In the genomic region with DNA sequence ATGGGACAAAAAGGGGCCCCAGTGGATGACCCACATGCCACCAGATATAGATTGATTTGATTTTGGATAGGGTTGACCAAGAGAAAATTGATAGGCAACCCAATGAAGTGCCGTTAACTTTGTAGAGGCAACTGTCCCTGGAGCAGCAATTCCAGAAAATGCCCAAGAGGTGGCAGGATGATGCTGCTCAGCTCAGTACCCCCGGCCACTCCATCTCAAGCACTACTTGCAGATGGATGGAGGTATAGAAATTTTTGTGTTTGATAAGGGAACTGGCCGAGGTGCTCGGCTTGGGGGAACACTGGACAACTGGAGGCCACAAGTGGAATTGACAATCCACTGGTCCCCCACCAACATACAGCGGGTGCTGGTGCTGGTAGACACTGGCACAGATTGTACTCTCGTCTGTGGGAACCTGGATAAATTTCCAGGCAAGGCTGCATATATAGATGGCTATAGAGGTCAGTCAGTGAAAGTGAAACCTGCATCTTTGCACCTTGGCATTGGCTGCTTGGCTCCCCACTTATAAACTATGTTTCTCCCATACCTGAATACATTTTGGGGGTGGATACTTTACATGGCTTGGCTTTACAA, we compare ENCODE assay signal across 8 cellular contexts.
DNase-seq lines count a peak whose midpoint lies in the region; ATAC-seq, FAIRE-seq and TF ChIP-seq lines count a peak whose summit lies in the region.

No MANE protein-coding gene starts in this region.

- peak; percentile 81 for ATAC-seq in HepG2

- in situ Hi-C loops in HepG2 (cut with HindIII; ENCODE audit: extremely low pct_ligation_motif_present, low pct_unique_long_range_greater_than_20kb): loop anchor here (10.0 to 25.0 kb wide), 2 partner anchors 271 to 353 kb away; no protein-coding TSS in a partner anchor

- intact Hi-C loops in colonic mucosa (cut with DNase I): loop anchor here (5.0 kb wide), 2 partner anchors 276 to 351 kb away; no protein-coding TSS in a partner anchor
- intact Hi-C loops in HepG2 (cut with micrococcal nuclease; ENCODE audit: unreplicated experiment): loop anchor here (1.0 to 2.0 kb wide), 3 partner anchors 87 to 351 kb away; a partner anchor contains a TSS
- intact Hi-C loops in thyroid gland (cut with DNase I): loop anchor here (5.0 kb wide), 2 partner anchors 276 to 351 kb away; no protein-coding TSS in a partner anchor

- H3K27ac ChIP-seq in colonic mucosa (no peak overlapping the region), HepG2 (ENCODE audit: extremely low read length, insufficient read depth, low read length) (no peak overlapping the region), thyroid gland (no peak overlapping the region)

- TF ChIP-seq POLR2A in HepG2 (IDR thresholded peaks at IDR 0.05; ENCODE audit: insufficient read depth in 1 of 2, low read depth in 2 of 2, low read length in 2 of 2): no peak
- no peak for TF ChIP-seq POLR2A in thyroid gland (IDR thresholded peaks at IDR 0.05)

- CTCF ChIA-PET in HepG2 (lab: Yijun Ruan, JAX; ENCODE audit: low intra/inter-chr PET ratio, low total read pairs): interaction anchor here (1.1 kb wide), 1 partner anchor 350 kb away, joined by 3 read pairs; no protein-coding TSS in a partner anchor

- no peak overlapping the region for H2AFZ ChIP-seq in HepG2 (ENCODE audit: low read length)

- H3K4me3 ChIP-seq in colonic mucosa (no peak overlapping the region), HepG2 (replicated peaks in 1 of 3; ENCODE audit: insufficient read depth in 1 of 3, low read depth in 2 of 3, low read length in 3 of 3) (no peak overlapping the region), thyroid gland (replicated peaks in 1 of 3) (no peak overlapping the region)

- H3K36me3 ChIP-seq in colonic mucosa (no peaks in the 10 kb centered on the region), HepG2 (replicated peaks in 1 of 2; ENCODE audit: control insufficient read depth in 1 of 2, insufficient read depth in 2 of 2, low read length in 2 of 2) (no peaks in the 10 kb centered on the region), thyroid gland (no peaks in the 10 kb centered on the region)

- H3K9ac ChIP-seq in colonic mucosa (ENCODE audit: low read depth in 2 of 2, low read length in 2 of 2) (no peak overlapping the region), HepG2 (ENCODE audit: insufficient read depth, low read depth, low read length) (no peak overlapping the region)

- 12% methylated on average over 4 of the region's 6 CpGs for WGBS in HepG2 (ENCODE audit: low lambda C conversion rate)
- 22% methylated on average over 6 of the region's 6 CpGs for WGBS in thyroid gland, 2 donors

- H3K4me1 ChIP-seq in colonic mucosa (no peaks in the 10 kb centered on the region), HepG2 (ENCODE audit: insufficient read depth, low read length) (peaks cover 31% of the 10 kb centered on the region), thyroid gland (peaks cover 0 to 6% of the 10 kb centered on the region in 2 donors)

- no peak overlapping the region for H3K4me2 ChIP-seq in HepG2 (ENCODE audit: low read depth, low read length)

- DNase-seq in 8988T (peak; percentile 43), HTR-8/SVneo (ENCODE audit: insufficient read length, low spot score) (peak; percentile 83), RPMI8226 (peak; percentile 65), colonic mucosa (peak; percentile 39), HepG2 (ENCODE audit: low spot score) (peak; percentile 56), thyroid gland (peak; percentile 55 to 58), NCI-H2227 treated with DMSO at 0.1 percent for 48 hours (lab: John Stamatoyannopoulos, UW) (no peak)

- no peaks in the 10 kb centered on the region for H3K79me2 ChIP-seq in HepG2 (ENCODE audit: insufficient read depth, low read length)

- H3K27me3 ChIP-seq in colonic mucosa: no peaks in the 10 kb centered on the region
- H3K27me3 ChIP-seq in HepG2 (ENCODE audit: control insufficient read depth in 1 of 2, insufficient read depth in 2 of 2, low read length in 2 of 2): no peaks in the 10 kb centered on the region
- no peaks in the 10 kb centered on the region for H3K27me3 ChIP-seq in thyroid gland

- H3K9me3 ChIP-seq in colonic mucosa: no peaks in the 10 kb centered on the region
- H3K9me3 ChIP-seq in HepG2 (ENCODE audit: low read length): no peaks in the 10 kb centered on the region
- no peaks in the 10 kb centered on the region for H3K9me3 ChIP-seq in thyroid gland

- H4K20me1 ChIP-seq in HepG2 (ENCODE audit: insufficient read depth, low read length): no peaks in the 10 kb centered on the region

- BruUV-seq in HepG2 (replicated peaks; lab: Mats Ljungman, UMichigan): no TSS peak

- peak; percentile 72 for TF ChIP-seq RAD21 in HepG2 (CRISPR knock-in tag; IDR thresholded peaks at IDR 0.05)

- FAIRE-seq in HTR-8/SVneo (lab: Jason Lieb, UNC) (peak; percentile 85), HepG2 (lab: Jason Lieb, UNC) (peak; percentile 51)

- TF ChIP-seq EP300 in HepG2 (IDR thresholded peaks at IDR 0.05; ENCODE audit: low read depth in 2 of 2, low read length in 2 of 2) (no peak), HepG2 (CRISPR knock-in tag; IDR thresholded peaks at IDR 0.05; ENCODE audit: borderline replicate concordance) (no peak)

- POLR2A ChIA-PET in HepG2 (lab: Yijun Ruan, JAX): no interaction called here

- TF ChIP-seq CTCF in GM12874 (IDR thresholded peaks at IDR 0.05; ENCODE audit: insufficient read depth, low read depth, low read length): peak; percentile 61
- peak; percentile 48 for TF ChIP-seq CTCF in colonic mucosa (IDR thresholded peaks at IDR 0.05)
- TF ChIP-seq CTCF in HepG2 (CRISPR knock-in tag; IDR thresholded peaks at IDR 0.05): peak; percentile 77
- peak in 5 of 6 experiments; percentile 57 to 71 (median 66) for TF ChIP-seq CTCF in thyroid gland (IDR thresholded peaks at IDR 0.05)

TF ChIP-seq in HepG2, 621 proteins besides CTCF, POLR2A, EP300 and RAD21 (continues in another document):
- TF ChIP-seq XRCC5 (optimal IDR thresholded peaks at IDR 0.05; ENCODE audit: low read length) (peak; percentile 19), FOXA3 (CRISPR knock-in tag; IDR thresholded peaks at IDR 0.05) (no peak), ISX (CRISPR knock-in tag; conservative IDR thresholded peaks at IDR 0.05) (no peak), STAG1 (CRISPR knock-in tag; IDR thresholded peaks at IDR 0.05) (peak; percentile 84), ZNF746 (CRISPR knock-in tag; IDR thresholded peaks at IDR 0.05) (no peak), MIER2 (CRISPR knock-in tag; IDR thresholded peaks at IDR 0.05) (0 out of 2 replicates have a peak, but pooled peaks have one; percentile 46), SMC3 (IDR thresholded peaks at IDR 0.05; ENCODE audit: low read length) (peak; percentile 86)
- TF ChIP-seq, protein P1, sequence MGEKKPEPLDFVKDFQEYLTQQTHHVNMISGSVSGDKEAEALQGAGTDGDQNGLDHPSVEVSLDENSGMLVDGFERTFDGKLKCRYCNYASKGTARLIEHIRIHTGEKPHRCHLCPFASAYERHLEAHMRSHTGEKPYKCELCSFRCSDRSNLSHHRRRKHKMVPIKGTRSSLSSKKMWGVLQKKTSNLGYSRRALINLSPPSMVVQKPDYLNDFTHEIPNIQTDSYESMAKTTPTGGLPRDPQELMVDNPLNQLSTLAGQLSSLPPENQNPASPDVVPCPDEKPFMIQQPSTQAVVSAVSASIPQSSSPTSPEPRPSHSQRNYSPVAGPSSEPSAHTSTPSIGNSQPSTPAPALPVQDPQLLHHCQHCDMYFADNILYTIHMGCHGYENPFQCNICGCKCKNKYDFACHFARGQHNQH (CRISPR knock-in tag; IDR thresholded peaks at IDR 0.05): peak; percentile 20; the same call in 1 of the 2 replicates
